ENCODE assay signal across 14 cellular contexts in genomic region chr2:85591563-85591962, GRCh38. TPM values are rescaled to one million over a fixed set of nuclear protein-coding genes. Genes with fewer than 3 reads are reported as not detected.
A peak's percentile ranks its signal among the peaks of the same experiment; 100 is the strongest.
DNase-seq lines count a peak whose midpoint lies in the region; ATAC-seq and TF ChIP-seq lines count a peak whose summit lies in the region.
"Had no signal": no experiment of that assay in that cellular context is flagged by ENCODE, and none has a peak within 500 bp of the region (broad histone marks: within the 10 kb centered on the region; RNA-seq: fewer than 3 reads in every experiment).

No MANE protein-coding gene starts in this region.

- H3K36me3 Mint-ChIP-seq in CD14-positive monocyte: peaks cover 14 to 18% of the 10 kb centered on the region in 2 donors
- peaks cover 3 to 7% of the 10 kb centered on the region in 2 donors for H3K36me3 Mint-ChIP-seq in stimulated activated naive B cell treated with anti-CD40 and anti-IgM and Interleukin-4, amounts not matched to agents 10 μg/mL and 1 μg/mL and 100 μg/mL, for 72 hours

- intact Hi-C loops in CD14-positive monocyte (cut with micrococcal nuclease): no loop called here

- no peak for TF ChIP-seq CTCF in CD14-positive monocyte (IDR thresholded peaks at IDR 0.05)

- peak overlapping the region in 5 of 7 donors; percentile 50 to 90 (median 80) for H3K27ac Mint-ChIP-seq in CD14-positive monocyte
- peak overlapping the region; percentile 71 for H3K27ac Mint-ChIP-seq in stimulated activated naive B cell treated with anti-CD40 and anti-IgM and Interleukin-4, amounts not matched to agents 10 μg/mL and 1 μg/mL and 100 μg/mL, for 72 hours
- H3K27ac Mint-ChIP-seq: T-helper 2 cell treated with Interferon-gamma antibody and Interleukin-4, amounts not matched to agents 5 μg/mL and 100 μg/mL, for 36 hours had no signal

- no peak overlapping the region for H3K4me3 Mint-ChIP-seq in CD14-positive monocyte
- no peak overlapping the region for H3K4me3 Mint-ChIP-seq in stimulated activated naive B cell treated with anti-CD40 and anti-IgM and Interleukin-4, amounts not matched to agents 10 μg/mL and 1 μg/mL and 100 μg/mL, for 72 hours

- no peak for ATAC-seq in stimulated activated naive B cell treated with anti-CD40 and anti-IgM and Interleukin-4, amounts not matched to agents 10 μg/mL and 1 μg/mL and 100 μg/mL, for 72 hours (replicated peaks)
- ATAC-seq in HG03378 (IDR thresholded peaks at IDR 0.05; ENCODE audit: unreplicated experiment): no peak
- ATAC-seq: sciatic nerve had no signal

- H3K4me1 Mint-ChIP-seq in CD14-positive monocyte: peaks cover 78% of the 10 kb centered on the region
- H3K4me1 Mint-ChIP-seq in stimulated activated naive B cell treated with anti-CD40 and anti-IgM and Interleukin-4, amounts not matched to agents 10 μg/mL and 1 μg/mL and 100 μg/mL, for 72 hours: peaks cover 30 to 41% of the 10 kb centered on the region in 2 donors

- no peak for DNase-seq in CD14-positive monocyte (ENCODE audit: low spot score)
- DNase-seq in caudate nucleus (lab: John Stamatoyannopoulos, UW): no peak
- DNase-seq in lung microvascular endothelial cell (ENCODE audit: low read depth in 2 of 2): peak; percentile 41 to 73
- DNase-seq in stimulated activated naive B cell treated with anti-CD40 and anti-IgM and Interleukin-4, amounts not matched to agents 10 μg/mL and 1 μg/mL and 100 μg/mL, for 72 hours: no peak
- DNase-seq in NCI-H1105 (lab: John Stamatoyannopoulos, UW): no peak
- no peak for DNase-seq in HCEC 1CT
- no peak for DNase-seq in midbrain (lab: John Stamatoyannopoulos, UW)
- DNase-seq: activated CD4-positive, alpha-beta T cell treated with anti-CD3 and anti-CD28 coated beads for 4 hours; BE2C; NCI-H1930; NCI-H82 had no signal

- H3K27me3 Mint-ChIP-seq in CD14-positive monocyte (ENCODE audit: low read depth in 3 of 3): peaks cover 0 to 7% (median 2%) of the 10 kb centered on the region in 3 donors
- H3K27me3 Mint-ChIP-seq in stimulated activated naive B cell treated with anti-CD40 and anti-IgM and Interleukin-4, amounts not matched to agents 10 μg/mL and 1 μg/mL and 100 μg/mL, for 72 hours: no peaks in the 10 kb centered on the region

- H3K27ac ChIP-seq in caudate nucleus (ENCODE audit: low read depth, low read length): peak overlapping the region; percentile 77

- peaks cover 0 to 2% (median 0%) of the 10 kb centered on the region in 7 donors for H3K9me3 Mint-ChIP-seq in CD14-positive monocyte
- no peaks in the 10 kb centered on the region for H3K9me3 Mint-ChIP-seq in stimulated activated naive B cell treated with anti-CD40 and anti-IgM and Interleukin-4, amounts not matched to agents 10 μg/mL and 1 μg/mL and 100 μg/mL, for 72 hours
- H3K9me3 Mint-ChIP-seq: T-helper 2 cell treated with Interferon-gamma antibody and Interleukin-4, amounts not matched to agents 5 μg/mL and 100 μg/mL, for 36 hours had no signal

RNA-seq across cellular contexts. Expression of gene RNF181, which starts 4.0 kb away (rescaled TPM):
- polyA plus RNA-seq in CD14-positive monocyte: 100 to 1,000 TPM; 382 to 475 TPM
- 212 and 226 TPM in 2 replicates for total RNA-seq in lung microvascular endothelial cell

RNA-seq across cellular contexts. Expression of gene VAMP5, which starts 7.3 kb away (rescaled TPM):
- polyA plus RNA-seq in CD14-positive monocyte: 100 to 1,000 TPM; 171 to 251 TPM
- 85.9 and 135 TPM in 2 replicates for total RNA-seq in lung microvascular endothelial cell

RNA-seq across cellular contexts. Expression of gene TMEM150A, which starts 10.9 kb away (rescaled TPM):
- polyA plus RNA-seq in CD14-positive monocyte: 10 to 100 TPM; 24.7 to 26.6 TPM
- 6.1 and 14.7 TPM in 2 replicates for total RNA-seq in lung microvascular endothelial cell

RNA-seq across cellular contexts. Expression of gene VAMP8, which starts 14.2 kb away (rescaled TPM):
- polyA plus RNA-seq in CD14-positive monocyte: 100 to 1,000 TPM; 623 to 761 TPM
- total RNA-seq in lung microvascular endothelial cell: 9.7 and 13.7 TPM in 2 replicates

RNA-seq across cellular contexts. Expression of gene C2orf68, which starts 20.3 kb away (rescaled TPM):
- 10 to 100 TPM; 24.2 to 30.7 TPM for polyA plus RNA-seq in CD14-positive monocyte
- total RNA-seq in lung microvascular endothelial cell: 14.8 and 23.8 TPM in 2 replicates

Comparison
In these comparisons a context has a peak if more than half of its experiments do, and no peak if none do; other contexts are left out.
1. DNase-seq: peak in lung microvascular endothelial cell (2 of 2); none in CD14-positive monocyte (single experiment), caudate nucleus (0 of 61), stimulated activated naive B cell treated with anti-CD40 and anti-IgM and Interleukin-4, amounts not matched to agents 10 μg/mL and 1 μg/mL and 100 μg/mL, for 72 hours (single experiment), NCI-H1105 (single experiment), HCEC 1CT (single experiment) and midbrain (single experiment).